ENCODE assay signal across 14 cellular contexts in the genomic region with DNA sequence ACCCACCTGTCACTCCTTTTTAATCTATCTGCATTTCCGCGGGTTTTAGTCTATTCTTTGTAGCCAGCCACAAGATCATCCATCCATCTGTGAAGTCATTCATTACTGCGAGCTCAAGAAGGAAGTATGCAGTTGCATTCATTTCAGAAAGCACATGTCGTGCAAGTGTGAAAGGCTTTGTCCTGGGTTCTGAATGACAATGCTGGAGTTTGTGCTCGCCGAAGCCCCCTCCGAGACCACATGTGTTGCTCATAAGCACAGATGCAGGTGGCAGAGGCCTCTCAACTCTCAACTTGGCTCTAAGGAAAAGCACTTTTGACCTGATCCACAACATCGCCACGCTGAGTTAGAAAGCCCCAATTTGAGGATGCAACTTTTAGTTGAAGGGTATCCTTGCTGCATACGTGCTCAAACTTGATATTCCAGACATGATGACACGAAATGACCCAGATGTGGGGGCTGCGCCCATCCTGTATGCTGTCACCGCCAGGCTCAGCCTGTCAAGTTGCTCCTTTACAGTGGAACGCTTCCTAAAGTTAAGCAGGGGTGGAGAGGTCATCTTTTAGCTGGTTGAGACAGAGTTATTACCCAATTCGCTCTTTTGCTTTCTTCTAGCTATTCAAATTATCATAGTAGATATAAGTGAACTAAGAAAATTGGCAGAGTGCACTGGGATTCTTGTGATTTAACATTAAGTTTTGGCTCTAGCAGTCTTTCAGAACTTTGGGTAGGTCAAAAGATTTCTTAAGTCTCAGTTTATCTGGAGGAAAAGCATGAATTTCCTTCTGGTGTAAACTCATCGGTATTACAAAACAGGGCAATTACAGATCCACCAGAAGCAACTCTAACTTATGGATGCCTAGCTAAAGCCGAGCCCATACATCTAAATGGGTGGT.
"Had no signal": no experiment of that assay in that cellular context is flagged by ENCODE, and none has a peak within 500 bp of the region (broad histone marks: within the 10 kb centered on the region; RNA-seq: fewer than 3 reads in every experiment).

No MANE protein-coding gene starts in this region.

- H3K9me3 ChIP-seq: ascending aorta, ovary had no signal

- H3K27me3 ChIP-seq: ascending aorta, hepatocyte, ovary had no signal

- DNase-seq: activated CD4-positive, alpha-beta T cell treated with anti-CD3 and anti-CD28 coated beads, Interleukin-2, amount 50 U/mL, for 1 hour; activated naive CD4-positive, alpha-beta T cell; activated naive CD8-positive, alpha-beta T cell treated with anti-CD3 and anti-CD28 coated beads, Interleukin-2, amount 10 ng/mL, durations not matched to agents 7 days and 5 days; activated T-cell treated with anti-CD3 and anti-CD28 coated beads for 4 hours; dermis blood vessel endothelial cell; nephron progenitor cell; ovary; stimulated activated naive CD8-positive, alpha-beta T cell treated with anti-CD3 and anti-CD28 coated beads, Interleukin-15, Interleukin-2, amounts not matched to agents 100 U/mL and 50 U/mL, for 24 hours had no signal

- ATAC-seq: sciatic nerve; stimulated activated naive CD8-positive, alpha-beta T cell treated with anti-CD3 and anti-CD28 coated beads, Interleukin-15, Interleukin-2, amounts not matched to agents 100 U/mL and 50 U/mL, for 24 hours had no signal

- H3K79me2 ChIP-seq: hepatocyte had no signal

- H3K27ac Mint-ChIP-seq: activated naive CD8-positive, alpha-beta T cell treated with anti-CD3 and anti-CD28 coated beads, Interleukin-2, amount 10 ng/mL, durations not matched to agents 7 days and 5 days; nephron progenitor cell; type B pancreatic cell had no signal

- H2AFZ ChIP-seq: hepatocyte had no signal

- H3K4me1 ChIP-seq: ascending aorta had no signal

- H3K4me3 Mint-ChIP-seq: activated naive CD8-positive, alpha-beta T cell treated with anti-CD3 and anti-CD28 coated beads, Interleukin-2, amount 10 ng/mL, durations not matched to agents 7 days and 5 days; nephron progenitor cell; type B pancreatic cell had no signal

- H3K27ac ChIP-seq: ascending aorta, epithelial cell of prostate, hepatocyte, ovary had no signal

- H3K4me1 Mint-ChIP-seq: activated naive CD8-positive, alpha-beta T cell treated with anti-CD3 and anti-CD28 coated beads, Interleukin-2, amount 10 ng/mL, durations not matched to agents 7 days and 5 days had no signal

- FAIRE-seq: bronchial epithelial cell had no signal

- H3K27me3 Mint-ChIP-seq: activated naive CD8-positive, alpha-beta T cell treated with anti-CD3 and anti-CD28 coated beads, Interleukin-2, amount 10 ng/mL, durations not matched to agents 7 days and 5 days; type B pancreatic cell had no signal

- H3K4me3 ChIP-seq: ascending aorta, hepatocyte, ovary had no signal

- H3K36me3 Mint-ChIP-seq: activated naive CD8-positive, alpha-beta T cell treated with anti-CD3 and anti-CD28 coated beads, Interleukin-2, amount 10 ng/mL, durations not matched to agents 7 days and 5 days; type B pancreatic cell had no signal

- H3K4me2 ChIP-seq: hepatocyte had no signal

- H3K9me3 Mint-ChIP-seq: activated naive CD8-positive, alpha-beta T cell treated with anti-CD3 and anti-CD28 coated beads, Interleukin-2, amount 10 ng/mL, durations not matched to agents 7 days and 5 days; type B pancreatic cell had no signal
